ENCODE assay signal across 8 cellular contexts in genomic region chr1:209037064-209037463, GRCh38.
"Had no signal": no experiment of that assay in that cellular context is flagged by ENCODE, and none has a peak within 500 bp of the region (broad histone marks: within the 10 kb centered on the region; RNA-seq: fewer than 3 reads in every experiment).

No MANE protein-coding gene starts in this region.

- H3K36me3 Mint-ChIP-seq: IgD-negative memory B cell had no signal

- H3K4me2 ChIP-seq: KMS-11 had no signal

- H3K4me1 Mint-ChIP-seq: IgD-negative memory B cell had no signal

- ATAC-seq: K562 had no signal

- DNase-seq: IMR-90, KBM-7, KG1 had no signal

- H3K9ac ChIP-seq: KMS-11 had no signal

- H3K4me3 ChIP-seq: K562 had no signal

- H3K27ac ChIP-seq: HL-60, KMS-11 had no signal

- H3K4me3 Mint-ChIP-seq: IgD-negative memory B cell had no signal

- H3K27ac Mint-ChIP-seq: IgD-negative memory B cell had no signal

- H3K27me3 Mint-ChIP-seq: IgD-negative memory B cell had no signal

- FAIRE-seq: HTR-8/SVneo, K562 had no signal
